Comparison of ENCODE assay signal across 1 cellular context in the genomic region with DNA sequence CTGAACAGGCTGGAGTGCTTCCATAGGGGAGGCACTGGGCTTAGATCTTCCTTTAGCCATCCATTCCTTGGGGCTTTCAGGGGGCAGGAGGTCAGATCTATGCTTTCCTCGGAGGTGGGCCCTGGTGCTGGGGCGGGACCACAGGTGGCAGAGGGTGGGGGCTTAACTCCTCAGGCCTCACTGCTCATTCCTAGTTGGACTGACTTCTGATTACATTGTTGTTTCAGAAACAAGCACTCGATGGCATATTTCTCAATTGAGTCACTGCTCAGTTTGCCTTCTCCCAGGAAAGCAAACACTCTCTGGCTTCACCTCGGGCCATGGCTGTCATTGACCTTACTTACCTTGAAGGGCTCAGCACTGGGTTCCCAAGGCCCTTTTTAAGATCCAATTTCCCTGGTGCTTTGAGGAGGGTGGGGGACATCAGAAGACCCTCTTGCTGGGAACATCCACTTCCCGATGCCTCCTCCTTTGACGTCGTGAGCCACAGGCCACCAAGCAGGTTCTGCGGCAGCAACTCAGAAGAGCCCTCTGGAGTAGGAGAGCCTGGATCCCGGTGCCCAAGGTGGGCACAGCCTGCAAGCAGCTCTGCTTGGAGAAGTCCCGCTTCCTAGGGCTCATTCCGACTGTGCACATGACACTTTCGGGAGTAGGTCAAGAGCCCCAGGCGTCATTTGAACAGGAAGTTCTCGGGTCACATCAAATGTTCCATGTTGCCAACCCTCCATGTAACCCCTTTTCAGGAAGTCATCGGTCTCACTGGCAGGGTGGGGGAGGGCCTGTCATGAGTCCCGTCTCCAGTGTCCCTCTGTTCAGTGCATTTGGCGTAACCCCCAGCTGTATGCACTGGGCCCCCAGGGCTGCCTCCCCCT.
TF ChIP-seq lines count a peak whose summit lies in the region.

No MANE protein-coding gene starts in this region.

TF ChIP-seq in HepG2, 621 proteins besides CTCF, POLR2A, EP300 and RAD21 (continued from another document and continues in another):
- TF ChIP-seq ZNF800 (CRISPR knock-in tag; IDR thresholded peaks at IDR 0.05) (no peak), ZNF556 (CRISPR knock-in tag; IDR thresholded peaks at IDR 0.05; ENCODE audit: borderline replicate concordance) (no peak; the same call in 1 of the 2 replicates), MTA3 (CRISPR knock-in tag; IDR thresholded peaks at IDR 0.05) (no peak), ZNF296 (CRISPR knock-in tag; conservative IDR thresholded peaks at IDR 0.05) (no peak), THRA (CRISPR knock-in tag; IDR thresholded peaks at IDR 0.05; ENCODE audit: borderline replicate concordance) (peak; percentile 94), ZNF230 (CRISPR knock-in tag; IDR thresholded peaks at IDR 0.05) (no peak), ZFP62 (CRISPR knock-in tag; IDR thresholded peaks at IDR 0.05) (no peak), GTF2F1 (IDR thresholded peaks at IDR 0.05; ENCODE audit: low read length) (no peak), ATM (IDR thresholded peaks at IDR 0.05; ENCODE audit: borderline replicate concordance) (no peak), ZNF646 (CRISPR knock-in tag; IDR thresholded peaks at IDR 0.05) (no peak), ZNF225 (CRISPR knock-in tag; IDR thresholded peaks at IDR 0.05) (no peak), ZNF839 (CRISPR knock-in tag; IDR thresholded peaks at IDR 0.05; ENCODE audit: borderline replicate concordance) (no peak), ZNF569 (CRISPR knock-in tag; IDR thresholded peaks at IDR 0.05; ENCODE audit: borderline replicate concordance) (no peak), YY1 (IDR thresholded peaks at IDR 0.05; ENCODE audit: insufficient read depth, insufficient replicate concordance, low read depth, low read length) (no peak), JUNB (CRISPR knock-in tag; IDR thresholded peaks at IDR 0.05; ENCODE audit: borderline replicate concordance) (no peak; the same call in 1 of the 2 replicates), TEF (CRISPR knock-in tag; IDR thresholded peaks at IDR 0.05) (no peak), RFX3 (CRISPR knock-in tag; IDR thresholded peaks at IDR 0.05) (no peak), SCMH1 (CRISPR knock-in tag; IDR thresholded peaks at IDR 0.05; ENCODE audit: borderline replicate concordance) (no peak), ZBTB49 (CRISPR knock-in tag; IDR thresholded peaks at IDR 0.05; ENCODE audit: borderline replicate concordance) (no peak), ZSCAN31 (CRISPR knock-in tag; IDR thresholded peaks at IDR 0.05; ENCODE audit: low read depth) (no peak), JUND (CRISPR knock-in tag; IDR thresholded peaks at IDR 0.05) (peak; percentile 97), POLR2G (IDR thresholded peaks at IDR 0.05; ENCODE audit: low read depth, low read length) (no peak)
- TF ChIP-seq, protein P1, sequence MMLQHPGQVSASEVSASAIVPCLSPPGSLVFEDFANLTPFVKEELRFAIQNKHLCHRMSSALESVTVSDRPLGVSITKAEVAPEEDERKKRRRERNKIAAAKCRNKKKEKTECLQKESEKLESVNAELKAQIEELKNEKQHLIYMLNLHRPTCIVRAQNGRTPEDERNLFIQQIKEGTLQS (CRISPR knock-in tag; IDR thresholded peaks at IDR 0.05), result peak; percentile 95
- TF ChIP-seq, protein P2, sequence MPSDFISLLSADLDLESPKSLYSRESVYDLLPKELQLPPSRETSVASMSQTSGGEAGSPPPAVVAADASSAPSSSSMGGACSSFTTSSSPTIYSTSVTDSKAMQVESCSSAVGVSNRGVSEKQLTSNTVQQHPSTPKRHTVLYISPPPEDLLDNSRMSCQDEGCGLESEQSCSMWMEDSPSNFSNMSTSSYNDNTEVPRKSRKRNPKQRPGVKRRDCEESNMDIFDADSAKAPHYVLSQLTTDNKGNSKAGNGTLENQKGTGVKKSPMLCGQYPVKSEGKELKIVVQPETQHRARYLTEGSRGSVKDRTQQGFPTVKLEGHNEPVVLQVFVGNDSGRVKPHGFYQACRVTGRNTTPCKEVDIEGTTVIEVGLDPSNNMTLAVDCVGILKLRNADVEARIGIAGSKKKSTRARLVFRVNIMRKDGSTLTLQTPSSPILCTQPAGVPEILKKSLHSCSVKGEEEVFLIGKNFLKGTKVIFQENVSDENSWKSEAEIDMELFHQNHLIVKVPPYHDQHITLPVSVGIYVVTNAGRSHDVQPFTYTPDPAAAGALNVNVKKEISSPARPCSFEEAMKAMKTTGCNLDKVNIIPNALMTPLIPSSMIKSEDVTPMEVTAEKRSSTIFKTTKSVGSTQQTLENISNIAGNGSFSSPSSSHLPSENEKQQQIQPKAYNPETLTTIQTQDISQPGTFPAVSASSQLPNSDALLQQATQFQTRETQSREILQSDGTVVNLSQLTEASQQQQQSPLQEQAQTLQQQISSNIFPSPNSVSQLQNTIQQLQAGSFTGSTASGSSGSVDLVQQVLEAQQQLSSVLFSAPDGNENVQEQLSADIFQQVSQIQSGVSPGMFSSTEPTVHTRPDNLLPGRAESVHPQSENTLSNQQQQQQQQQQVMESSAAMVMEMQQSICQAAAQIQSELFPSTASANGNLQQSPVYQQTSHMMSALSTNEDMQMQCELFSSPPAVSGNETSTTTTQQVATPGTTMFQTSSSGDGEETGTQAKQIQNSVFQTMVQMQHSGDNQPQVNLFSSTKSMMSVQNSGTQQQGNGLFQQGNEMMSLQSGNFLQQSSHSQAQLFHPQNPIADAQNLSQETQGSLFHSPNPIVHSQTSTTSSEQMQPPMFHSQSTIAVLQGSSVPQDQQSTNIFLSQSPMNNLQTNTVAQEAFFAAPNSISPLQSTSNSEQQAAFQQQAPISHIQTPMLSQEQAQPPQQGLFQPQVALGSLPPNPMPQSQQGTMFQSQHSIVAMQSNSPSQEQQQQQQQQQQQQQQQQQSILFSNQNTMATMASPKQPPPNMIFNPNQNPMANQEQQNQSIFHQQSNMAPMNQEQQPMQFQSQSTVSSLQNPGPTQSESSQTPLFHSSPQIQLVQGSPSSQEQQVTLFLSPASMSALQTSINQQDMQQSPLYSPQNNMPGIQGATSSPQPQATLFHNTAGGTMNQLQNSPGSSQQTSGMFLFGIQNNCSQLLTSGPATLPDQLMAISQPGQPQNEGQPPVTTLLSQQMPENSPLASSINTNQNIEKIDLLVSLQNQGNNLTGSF (CRISPR knock-in tag; IDR thresholded peaks at IDR 0.05), result no peak
- TF ChIP-seq, protein P3, sequence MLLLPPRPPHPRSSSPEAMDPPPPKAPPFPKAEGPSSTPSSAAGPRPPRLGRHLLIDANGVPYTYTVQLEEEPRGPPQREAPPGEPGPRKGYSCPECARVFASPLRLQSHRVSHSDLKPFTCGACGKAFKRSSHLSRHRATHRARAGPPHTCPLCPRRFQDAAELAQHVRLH (CRISPR knock-in tag; IDR thresholded peaks at IDR 0.05; ENCODE audit: borderline replicate concordance, low read depth), result no peak
- TF ChIP-seq, protein P4, sequence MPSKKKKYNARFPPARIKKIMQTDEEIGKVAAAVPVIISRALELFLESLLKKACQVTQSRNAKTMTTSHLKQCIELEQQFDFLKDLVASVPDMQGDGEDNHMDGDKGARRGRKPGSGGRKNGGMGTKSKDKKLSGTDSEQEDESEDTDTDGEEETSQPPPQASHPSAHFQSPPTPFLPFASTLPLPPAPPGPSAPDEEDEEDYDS (CRISPR knock-in tag; IDR thresholded peaks at IDR 0.05), result peak; percentile 72; the same call in 1 of the 2 replicates
